ENCODE assay signal across 1 cellular context in the genomic region with DNA sequence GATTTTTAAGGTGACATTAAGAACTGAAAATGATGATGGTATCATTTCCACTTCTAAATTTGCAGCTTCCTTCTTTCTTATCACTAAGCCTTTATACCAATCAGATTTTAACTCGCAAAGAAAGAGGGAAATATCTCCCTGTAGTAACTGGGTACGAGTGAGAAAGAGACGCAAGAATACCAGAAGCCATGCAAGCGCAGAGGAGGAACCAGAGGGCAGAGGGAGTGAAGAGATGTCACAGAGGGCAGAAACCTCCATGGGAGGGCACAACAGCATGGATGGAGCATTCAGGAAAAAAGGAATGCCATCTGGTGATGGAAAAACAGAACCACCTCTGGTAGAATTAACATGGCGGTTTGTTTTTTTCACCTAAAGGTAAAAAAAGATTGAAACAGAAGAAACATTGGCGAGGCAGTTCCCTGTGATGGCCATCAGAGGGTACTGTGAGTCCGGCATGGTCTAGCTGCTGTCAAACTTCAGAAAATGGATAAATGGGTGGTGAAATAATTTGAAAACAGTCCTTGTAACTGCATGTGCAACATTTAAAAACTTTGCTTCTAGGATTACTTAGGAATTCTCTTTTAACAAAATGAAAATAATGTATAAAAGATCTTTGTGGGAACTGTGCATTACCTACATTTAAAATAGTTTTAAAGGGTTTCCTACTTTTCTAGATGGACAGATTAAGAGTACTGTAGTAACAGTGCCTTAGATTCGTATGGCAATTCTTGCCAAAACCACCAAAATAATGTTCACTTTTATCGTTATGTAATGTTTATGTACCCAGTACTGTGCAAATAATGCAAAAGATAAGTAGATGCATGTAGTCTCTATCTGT.
TF ChIP-seq lines count a peak whose summit lies in the region.

No MANE protein-coding gene starts in this region.

TF ChIP-seq in H1, 55 proteins besides CTCF, POLR2A, EP300 and RAD21:
- TF ChIP-seq JUN (IDR thresholded peaks at IDR 0.05; ENCODE audit: low read depth, low read length) (no peak), CTBP2 (IDR thresholded peaks at IDR 0.05; ENCODE audit: borderline replicate concordance, insufficient read depth, insufficient read length, low read length) (no peak), CHD1 (IDR thresholded peaks at IDR 0.05; ENCODE audit: low read depth, low read length) (no peak), BRCA1 (IDR thresholded peaks at IDR 0.05; ENCODE audit: low read depth, low read length) (no peak), POU5F1 (IDR thresholded peaks at IDR 0.05; ENCODE audit: low read depth, low read length) (no peak), BCL11A (IDR thresholded peaks at IDR 0.05; ENCODE audit: low read depth in 2 of 2, low read length in 2 of 2) (no peak), SUZ12 (IDR thresholded peaks at IDR 0.05; ENCODE audit: low read length) (no peak), SP4 (IDR thresholded peaks at IDR 0.05; ENCODE audit: low read length) (no peak), TEAD4 (IDR thresholded peaks at IDR 0.05; ENCODE audit: low read depth, low read length) (no peak), RNF2 (IDR thresholded peaks at IDR 0.05; ENCODE audit: borderline replicate concordance, low read depth, low read length, missing control alignments, poor library complexity, severe bottlenecking) (no peak), GTF2F1 (IDR thresholded peaks at IDR 0.05; ENCODE audit: borderline replicate concordance, low read depth, low read length) (no peak), YY1 (IDR thresholded peaks at IDR 0.05; ENCODE audit: low read depth, low read length) (peak; percentile 77), SIN3A (conservative IDR thresholded peaks at IDR 0.05 in 1 of 2, IDR thresholded peaks at IDR 0.05 in 1 of 2; ENCODE audit: low read depth in 1 of 2, low read length in 2 of 2) (peak in 1 of 2 experiments; percentile 59; a peak in 1 of 4 replicates)
- TF ChIP-seq, protein P1, sequence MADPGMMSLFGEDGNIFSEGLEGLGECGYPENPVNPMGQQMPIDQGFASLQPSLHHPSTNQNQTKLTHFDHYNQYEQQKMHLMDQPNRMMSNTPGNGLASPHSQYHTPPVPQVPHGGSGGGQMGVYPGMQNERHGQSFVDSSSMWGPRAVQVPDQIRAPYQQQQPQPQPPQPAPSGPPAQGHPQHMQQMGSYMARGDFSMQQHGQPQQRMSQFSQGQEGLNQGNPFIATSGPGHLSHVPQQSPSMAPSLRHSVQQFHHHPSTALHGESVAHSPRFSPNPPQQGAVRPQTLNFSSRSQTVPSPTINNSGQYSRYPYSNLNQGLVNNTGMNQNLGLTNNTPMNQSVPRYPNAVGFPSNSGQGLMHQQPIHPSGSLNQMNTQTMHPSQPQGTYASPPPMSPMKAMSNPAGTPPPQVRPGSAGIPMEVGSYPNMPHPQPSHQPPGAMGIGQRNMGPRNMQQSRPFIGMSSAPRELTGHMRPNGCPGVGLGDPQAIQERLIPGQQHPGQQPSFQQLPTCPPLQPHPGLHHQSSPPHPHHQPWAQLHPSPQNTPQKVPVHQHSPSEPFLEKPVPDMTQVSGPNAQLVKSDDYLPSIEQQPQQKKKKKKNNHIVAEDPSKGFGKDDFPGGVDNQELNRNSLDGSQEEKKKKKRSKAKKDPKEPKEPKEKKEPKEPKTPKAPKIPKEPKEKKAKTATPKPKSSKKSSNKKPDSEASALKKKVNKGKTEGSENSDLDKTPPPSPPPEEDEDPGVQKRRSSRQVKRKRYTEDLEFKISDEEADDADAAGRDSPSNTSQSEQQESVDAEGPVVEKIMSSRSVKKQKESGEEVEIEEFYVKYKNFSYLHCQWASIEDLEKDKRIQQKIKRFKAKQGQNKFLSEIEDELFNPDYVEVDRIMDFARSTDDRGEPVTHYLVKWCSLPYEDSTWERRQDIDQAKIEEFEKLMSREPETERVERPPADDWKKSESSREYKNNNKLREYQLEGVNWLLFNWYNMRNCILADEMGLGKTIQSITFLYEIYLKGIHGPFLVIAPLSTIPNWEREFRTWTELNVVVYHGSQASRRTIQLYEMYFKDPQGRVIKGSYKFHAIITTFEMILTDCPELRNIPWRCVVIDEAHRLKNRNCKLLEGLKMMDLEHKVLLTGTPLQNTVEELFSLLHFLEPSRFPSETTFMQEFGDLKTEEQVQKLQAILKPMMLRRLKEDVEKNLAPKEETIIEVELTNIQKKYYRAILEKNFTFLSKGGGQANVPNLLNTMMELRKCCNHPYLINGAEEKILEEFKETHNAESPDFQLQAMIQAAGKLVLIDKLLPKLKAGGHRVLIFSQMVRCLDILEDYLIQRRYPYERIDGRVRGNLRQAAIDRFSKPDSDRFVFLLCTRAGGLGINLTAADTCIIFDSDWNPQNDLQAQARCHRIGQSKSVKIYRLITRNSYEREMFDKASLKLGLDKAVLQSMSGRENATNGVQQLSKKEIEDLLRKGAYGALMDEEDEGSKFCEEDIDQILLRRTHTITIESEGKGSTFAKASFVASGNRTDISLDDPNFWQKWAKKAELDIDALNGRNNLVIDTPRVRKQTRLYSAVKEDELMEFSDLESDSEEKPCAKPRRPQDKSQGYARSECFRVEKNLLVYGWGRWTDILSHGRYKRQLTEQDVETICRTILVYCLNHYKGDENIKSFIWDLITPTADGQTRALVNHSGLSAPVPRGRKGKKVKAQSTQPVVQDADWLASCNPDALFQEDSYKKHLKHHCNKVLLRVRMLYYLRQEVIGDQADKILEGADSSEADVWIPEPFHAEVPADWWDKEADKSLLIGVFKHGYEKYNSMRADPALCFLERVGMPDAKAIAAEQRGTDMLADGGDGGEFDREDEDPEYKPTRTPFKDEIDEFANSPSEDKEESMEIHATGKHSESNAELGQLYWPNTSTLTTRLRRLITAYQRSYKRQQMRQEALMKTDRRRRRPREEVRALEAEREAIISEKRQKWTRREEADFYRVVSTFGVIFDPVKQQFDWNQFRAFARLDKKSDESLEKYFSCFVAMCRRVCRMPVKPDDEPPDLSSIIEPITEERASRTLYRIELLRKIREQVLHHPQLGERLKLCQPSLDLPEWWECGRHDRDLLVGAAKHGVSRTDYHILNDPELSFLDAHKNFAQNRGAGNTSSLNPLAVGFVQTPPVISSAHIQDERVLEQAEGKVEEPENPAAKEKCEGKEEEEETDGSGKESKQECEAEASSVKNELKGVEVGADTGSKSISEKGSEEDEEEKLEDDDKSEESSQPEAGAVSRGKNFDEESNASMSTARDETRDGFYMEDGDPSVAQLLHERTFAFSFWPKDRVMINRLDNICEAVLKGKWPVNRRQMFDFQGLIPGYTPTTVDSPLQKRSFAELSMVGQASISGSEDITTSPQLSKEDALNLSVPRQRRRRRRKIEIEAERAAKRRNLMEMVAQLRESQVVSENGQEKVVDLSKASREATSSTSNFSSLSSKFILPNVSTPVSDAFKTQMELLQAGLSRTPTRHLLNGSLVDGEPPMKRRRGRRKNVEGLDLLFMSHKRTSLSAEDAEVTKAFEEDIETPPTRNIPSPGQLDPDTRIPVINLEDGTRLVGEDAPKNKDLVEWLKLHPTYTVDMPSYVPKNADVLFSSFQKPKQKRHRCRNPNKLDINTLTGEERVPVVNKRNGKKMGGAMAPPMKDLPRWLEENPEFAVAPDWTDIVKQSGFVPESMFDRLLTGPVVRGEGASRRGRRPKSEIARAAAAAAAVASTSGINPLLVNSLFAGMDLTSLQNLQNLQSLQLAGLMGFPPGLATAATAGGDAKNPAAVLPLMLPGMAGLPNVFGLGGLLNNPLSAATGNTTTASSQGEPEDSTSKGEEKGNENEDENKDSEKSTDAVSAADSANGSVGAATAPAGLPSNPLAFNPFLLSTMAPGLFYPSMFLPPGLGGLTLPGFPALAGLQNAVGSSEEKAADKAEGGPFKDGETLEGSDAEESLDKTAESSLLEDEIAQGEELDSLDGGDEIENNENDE (IDR thresholded peaks at IDR 0.05; ENCODE audit: insufficient replicate concordance, low read length) = no peak
TF ChIP-seq in H1: peak in this region for 2.
